18 cellular contexts compared by ENCODE assay signal in genomic region chrX:105662248-105662647, GRCh38.
DNase-seq lines count a peak whose midpoint lies in the region; ATAC-seq, FAIRE-seq and TF ChIP-seq lines count a peak whose summit lies in the region.
"Had no signal": no experiment of that assay in that cellular context is flagged by ENCODE, and none has a peak within 500 bp of the region (broad histone marks: within the 10 kb centered on the region; RNA-seq: fewer than 3 reads in every experiment).

No MANE protein-coding gene starts in this region.

- no peak for TF ChIP-seq CTCF in mammary epithelial cell (conservative IDR thresholded peaks at IDR 0.05 in 1 of 2, IDR thresholded peaks at IDR 0.05 in 1 of 2; ENCODE audit: extremely low read depth in 1 of 2, insufficient read depth in 1 of 2, low read depth in 1 of 2, low read length in 2 of 2)
- no peak for TF ChIP-seq CTCF in MCF 10A (IDR thresholded peaks at IDR 0.05; ENCODE audit: unreplicated experiment)
- TF ChIP-seq CTCF in bronchial epithelial cell (IDR thresholded peaks at IDR 0.05; ENCODE audit: insufficient read depth, low read length, severe bottlenecking), result no peak
- no peak for TF ChIP-seq CTCF in GM13976 (IDR thresholded peaks at IDR 0.05; ENCODE audit: borderline replicate concordance, control extremely low read depth, extremely low read depth, insufficient read depth, missing control alignments)

- H3K36me3 Mint-ChIP-seq in MCF 10A (ENCODE audit: insufficient read depth, unreplicated experiment), result no peaks in the 10 kb centered on the region

- CTCF ChIA-PET in mammary epithelial cell (lab: Charles Lee; ENCODE audit: low non-redundant PET) (no interaction called here), MCF 10A (lab: Yijun Ruan, JAX) (interaction anchor here (0.6 kb wide), 1 partner anchor 22 kb away, joined by 4 read pairs; no protein-coding TSS in a partner anchor)

- H3K4me3 ChIP-seq in mammary epithelial cell (replicated peaks in 1 of 3; ENCODE audit: insufficient read depth in 1 of 3, low read depth in 2 of 3, low read length in 3 of 3), result no peak overlapping the region
- no peak overlapping the region for H3K4me3 ChIP-seq in bronchial epithelial cell (ENCODE audit: low read depth, low read length)

- H3K27me3 ChIP-seq in mammary epithelial cell (ENCODE audit: insufficient read depth, low read length), result no peaks in the 10 kb centered on the region
- no peaks in the 10 kb centered on the region for H3K27me3 ChIP-seq in bronchial epithelial cell (ENCODE audit: control insufficient read depth, insufficient read depth, low read length)

- intact Hi-C loops in mammary epithelial cell (cut with micrococcal nuclease), result no loop called here
- intact Hi-C loops in MCF 10A (cut with micrococcal nuclease), result no loop called here

- H3K9ac ChIP-seq in mammary epithelial cell (ENCODE audit: insufficient read depth, low read length), result no peak overlapping the region

- H3K27me3 Mint-ChIP-seq in MCF 10A (ENCODE audit: insufficient read depth, unreplicated experiment), result peaks cover 69% of the 10 kb centered on the region
- H3K27me3 Mint-ChIP-seq: CD4-positive, alpha-beta T cell had no signal

- no peaks in the 10 kb centered on the region for H3K79me2 ChIP-seq in mammary epithelial cell (ENCODE audit: insufficient read depth, low read length)

- no TSS peak for BruUV-seq in mammary epithelial cell (replicated peaks; lab: Mats Ljungman, UMichigan)
- BruUV-seq in MCF 10A (replicated peaks; lab: Mats Ljungman, UMichigan), result no TSS peak

- H3K9me3 ChIP-seq in mammary epithelial cell (replicated peaks; ENCODE audit: insufficient read depth, low read length), result no peaks in the 10 kb centered on the region
- H3K9me3 ChIP-seq: Caco-2 had no signal

- no peak overlapping the region for H3K27ac ChIP-seq in mammary epithelial cell (ENCODE audit: insufficient read depth, low read depth, low read length)
- H3K27ac ChIP-seq: C4-2B had no signal

- POLR2A ChIA-PET in MCF 10A (lab: Yijun Ruan, JAX), result no interaction called here

- H3K9me3 Mint-ChIP-seq in MCF 10A (ENCODE audit: unreplicated experiment), result no peaks in the 10 kb centered on the region
- H3K9me3 Mint-ChIP-seq: CD4-positive, alpha-beta T cell had no signal

- H3K36me3 ChIP-seq in mammary epithelial cell (ENCODE audit: insufficient read depth, low read length), result no peaks in the 10 kb centered on the region
- no peaks in the 10 kb centered on the region for H3K36me3 ChIP-seq in bronchial epithelial cell (ENCODE audit: control insufficient read depth, insufficient read depth, low read length)

- H3K4me1 Mint-ChIP-seq in MCF 10A (ENCODE audit: insufficient read depth, unreplicated experiment), result no peaks in the 10 kb centered on the region

- H3K4me3 Mint-ChIP-seq in MCF 10A (ENCODE audit: unreplicated experiment), result no peak overlapping the region
- H3K4me3 Mint-ChIP-seq: CD4-positive, alpha-beta T cell had no signal

- no peak for ATAC-seq in HG03108 (IDR thresholded peaks at IDR 0.05; ENCODE audit: unreplicated experiment)

- 100% methylated on average over 2 of the region's 2 CpGs for WGBS in mammary epithelial cell (ENCODE audit: low coverage, missing lambda C conversion rate)

- H3K4me2 ChIP-seq in mammary epithelial cell (ENCODE audit: insufficient read depth, low read depth, low read length), result no peak overlapping the region

- in situ Hi-C loops in mammary epithelial cell (cut with MboI; ENCODE audit: low sequenced_read_pairs in 2 of 2) (no loop called here), GM13976 (cut with MboI; ENCODE audit: low sequenced_read_pairs, unreplicated experiment) (no loop called here)

- dilution Hi-C loops in mammary epithelial cell (cut with HindIII; ENCODE audit: low sequenced_read_pairs), result no loop called here

- H4K20me1 ChIP-seq in mammary epithelial cell (ENCODE audit: insufficient read depth, low read length), result no peaks in the 10 kb centered on the region

- no peak overlapping the region for H3K27ac Mint-ChIP-seq in MCF 10A (ENCODE audit: low read depth, unreplicated experiment)
- H3K27ac Mint-ChIP-seq: CD4-positive, alpha-beta T cell had no signal

- DNase-seq in mammary epithelial cell (peak; percentile 25), MCF 10A (ENCODE audit: unreplicated experiment) (no peak), HCEC 1CT (peak; percentile 43), bronchial epithelial cell (ENCODE audit: low read depth) (peak; percentile 18), NCI-H1930 (lab: John Stamatoyannopoulos, UW) (no peak), GM13976 (ENCODE audit: low spot score) (no peak)
- DNase-seq: AML-193; Caco-2; CD4-positive, alpha-beta T cell; GOT3; H7; KG1 had no signal

- no peak for FAIRE-seq in bronchial epithelial cell (lab: Jason Lieb, UNC)
- FAIRE-seq: D721Med, G401.6, GM12891, GM18507 had no signal

- no peak overlapping the region for H2AFZ ChIP-seq in mammary epithelial cell (ENCODE audit: low read depth, low read length)

- H3K4me1 ChIP-seq in mammary epithelial cell (ENCODE audit: insufficient read depth, low read length), result no peaks in the 10 kb centered on the region
- H3K4me1 ChIP-seq: Caco-2 had no signal

Comparison
In these comparisons a context has a peak if more than half of its experiments do, and no peak if none do; other contexts are left out.
1. DNase-seq: peak in mammary epithelial cell (single experiment), HCEC 1CT (single experiment) and bronchial epithelial cell (single experiment); none in MCF 10A (single experiment), NCI-H1930 (0 of 2) and GM13976 (single experiment).